In the genomic region with DNA sequence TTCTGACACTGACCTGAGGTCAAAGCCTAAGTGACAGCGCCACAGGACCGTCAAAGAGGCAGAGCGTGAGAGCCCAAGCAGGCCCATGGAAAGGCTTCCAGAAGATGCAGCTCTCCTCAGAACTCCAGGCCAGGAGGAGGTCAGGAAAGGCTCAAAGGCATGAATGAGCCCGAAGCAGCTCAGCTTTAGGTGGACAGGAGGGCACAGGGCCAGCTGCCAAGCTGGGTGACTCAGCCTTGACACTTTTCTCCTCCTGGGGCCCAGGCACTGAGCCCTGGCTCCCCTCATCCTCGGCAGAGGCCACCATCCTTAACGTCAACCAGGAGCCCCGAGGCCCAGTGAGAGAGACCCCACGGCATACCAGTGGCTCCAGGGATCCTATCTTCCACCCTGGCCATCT, we compare ENCODE assay signal across 11 cellular contexts.
DNase-seq lines count a peak whose midpoint lies in the region; ATAC-seq and TF ChIP-seq lines count a peak whose summit lies in the region.
"Had no signal": no experiment of that assay in that cellular context is flagged by ENCODE, and none has a peak within 500 bp of the region (broad histone marks: within the 10 kb centered on the region; RNA-seq: fewer than 3 reads in every experiment).

No MANE protein-coding gene starts in this region.

- no peaks in the 10 kb centered on the region; the same call in 1 of the 2 replicates for H4K20me1 ChIP-seq in GM23248 (ENCODE audit: insufficient read depth)

- no peak overlapping the region for H3K27ac ChIP-seq in GM23248
- H3K27ac ChIP-seq in SJSA1: peak overlapping the region; percentile 19; the same call in 1 of the 2 replicates
- H3K27ac ChIP-seq in sigmoid colon: peak overlapping the region; percentile 87 to 93 (median 91)
- H3K27ac ChIP-seq: WERI-Rb-1 had no signal

- TF ChIP-seq POLR2A in sigmoid colon (IDR thresholded peaks at IDR 0.05): no peak

- H3F3A ChIP-seq in GM23248 (ENCODE audit: insufficient read depth): no peaks in the 10 kb centered on the region

- intact Hi-C loops in sigmoid colon (cut with DNase I): loop anchor here (2.0 kb wide), 1 partner anchor 17 kb away; no protein-coding TSS in a partner anchor

- TF ChIP-seq CTCF in sigmoid colon (IDR thresholded peaks at IDR 0.05): no peak

- peak; percentile 57 for DNase-seq in GM23248
- peak; percentile 60 to 71 for DNase-seq in SJSA1 (ENCODE audit: low read depth in 1 of 2, low spot score in 2 of 2)
- DNase-seq in glomerular visceral epithelial cell (ENCODE audit: extremely low spot score): peak; percentile 20
- peak; percentile 85 for DNase-seq in sigmoid colon
- no peak for DNase-seq in mucosa of gallbladder (ENCODE audit: low spot score)
- no peak for DNase-seq in stimulated activated CD4-positive, alpha-beta T cell treated with anti-CD3 and anti-CD28 coated beads, Interleukin-4, amount 100 ng/mL, for 4 hours
- no peak for DNase-seq in activated CD8-positive, alpha-beta memory T cell treated with anti-CD3 and anti-CD28 coated beads, Interleukin-2, amount 50 U/mL, for 4 hours
- DNase-seq: NCI-H1436, WERI-Rb-1 had no signal

- no peaks in the 10 kb centered on the region for H3K4me1 ChIP-seq in GM23248 (ENCODE audit: insufficient read depth)
- H3K4me1 ChIP-seq in SJSA1 (replicated peaks): peaks cover 59% of the 10 kb centered on the region
- peaks cover 0 to 100% (median 99%) of the 10 kb centered on the region in 4 donors for H3K4me1 ChIP-seq in sigmoid colon

- H3K27me3 ChIP-seq in GM23248 (replicated peaks; ENCODE audit: insufficient read depth): no peaks in the 10 kb centered on the region; the same call in 1 of the 2 replicates
- H3K27me3 ChIP-seq in SJSA1 (replicated peaks): no peaks in the 10 kb centered on the region
- H3K27me3 ChIP-seq in sigmoid colon: no peaks in the 10 kb centered on the region

- no peaks in the 10 kb centered on the region for H3K79me2 ChIP-seq in GM23248 (ENCODE audit: insufficient read depth)

- H3K9me2 ChIP-seq in GM23248 (ENCODE audit: insufficient read depth): no peaks in the 10 kb centered on the region

- H3K36me3 ChIP-seq in GM23248 (ENCODE audit: low read depth): no peaks in the 10 kb centered on the region
- no peaks in the 10 kb centered on the region for H3K36me3 ChIP-seq in SJSA1
- peaks cover 0 to 5% (median 0%) of the 10 kb centered on the region in 4 donors for H3K36me3 ChIP-seq in sigmoid colon
- H3K36me3 ChIP-seq: WERI-Rb-1 had no signal

- 51 to 56% methylated on average over 8 of the region's 8 CpGs for WGBS in GM23248 (ENCODE audit: low coverage in 1 of 2, low lambda C conversion rate in 2 of 2, missing lambda C conversion rate in 2 of 2), 2 experiments
- 60 to 70% methylated on average over 8 of the region's 8 CpGs for WGBS in sigmoid colon, 2 donors

- no peak overlapping the region for H3K9ac ChIP-seq in GM23248

- in situ Hi-C loops in GM23248 (cut with MboI): no loop called here

- no peak overlapping the region for H3K4me2 ChIP-seq in GM23248 (ENCODE audit: unreplicated experiment)

- no peak for ATAC-seq in HG03039 (IDR thresholded peaks at IDR 0.05; ENCODE audit: unreplicated experiment)
- ATAC-seq: natural killer cell treated with Interleukin-12 subunit alpha and Interleukin-12 subunit beta and Interleukin-15 and Interleukin-18, amount 100 ng/mL, for 72 hours had no signal

- TF ChIP-seq EP300 in sigmoid colon (IDR thresholded peaks at IDR 0.05): no peak

- H3K4me3 ChIP-seq in GM23248 (no peak overlapping the region), SJSA1 (no peak overlapping the region), sigmoid colon (no peak overlapping the region)

- no peak overlapping the region for H2AFZ ChIP-seq in GM23248

- H3K9me3 ChIP-seq in GM23248 (ENCODE audit: low read depth) (no peaks in the 10 kb centered on the region), SJSA1 (replicated peaks) (no peaks in the 10 kb centered on the region), sigmoid colon (no peaks in the 10 kb centered on the region)

Comparison
In these comparisons a context has a peak if more than half of its experiments do, and no peak if none do; other contexts are left out.
1. DNase-seq: peak in GM23248 (single experiment), SJSA1 (2 of 2), glomerular visceral epithelial cell (single experiment) and sigmoid colon (single experiment); none in mucosa of gallbladder (single experiment), stimulated activated CD4-positive, alpha-beta T cell treated with anti-CD3 and anti-CD28 coated beads, Interleukin-4, amount 100 ng/mL, for 4 hours (0 of 2) and activated CD8-positive, alpha-beta memory T cell treated with anti-CD3 and anti-CD28 coated beads, Interleukin-2, amount 50 U/mL, for 4 hours (single experiment).